9 cellular contexts compared by ENCODE assay signal in genomic region chr20:35697696-35698297, GRCh38. TPM values are rescaled to one million over a fixed set of nuclear protein-coding genes. Genes with fewer than 3 reads are reported as not detected.
DNase-seq lines count a peak whose midpoint lies in the region; ATAC-seq lines count a peak whose summit lies in the region.
"Had no signal": no experiment of that assay in that cellular context is flagged by ENCODE, and none has a peak within 500 bp of the region (broad histone marks: within the 10 kb centered on the region; RNA-seq: fewer than 3 reads in every experiment).

No MANE protein-coding gene starts in this region.

- no peak for DNase-seq in activated CD4-positive, alpha-beta T cell treated with anti-CD3 and anti-CD28 coated beads, Interleukin-2, amount 10 ng/mL, durations not matched to agents 7 days and 5 days
- no peak for DNase-seq in activated CD4-positive, alpha-beta T cell treated with anti-CD3 and anti-CD28 coated beads for 48 hours
- peak; percentile 35 for DNase-seq in activated CD8-positive, alpha-beta memory T cell treated with anti-CD3 and anti-CD28 coated beads, Interleukin-2, amount 10 ng/mL, durations not matched to agents 7 days and 5 days
- DNase-seq in immature natural killer cell, result no peak
- no peak for DNase-seq in stimulated activated naive CD8-positive, alpha-beta T cell treated with anti-CD3 and anti-CD28 coated beads, Interleukin-15, amount 100 ng/mL, for 72 hours
- no peak for DNase-seq in OCI-M1 (lab: John Stamatoyannopoulos, UW)
- no peak for DNase-seq in NCI-H1694 treated with DMSO at 0.1 percent for 48 hours (lab: John Stamatoyannopoulos, UW)

- H3K4me1 Mint-ChIP-seq in activated CD4-positive, alpha-beta T cell treated with anti-CD3 and anti-CD28 coated beads, Interleukin-2, amount 10 ng/mL, durations not matched to agents 7 days and 5 days, result peaks cover 39% of the 10 kb centered on the region
- H3K4me1 Mint-ChIP-seq in activated CD8-positive, alpha-beta memory T cell treated with anti-CD3 and anti-CD28 coated beads, Interleukin-2, amount 10 ng/mL, durations not matched to agents 7 days and 5 days, result peaks cover 35% of the 10 kb centered on the region
- H3K4me1 Mint-ChIP-seq in immature natural killer cell, result peaks cover 35 to 50% of the 10 kb centered on the region in 2 donors
- H3K4me1 Mint-ChIP-seq in stimulated activated naive CD8-positive, alpha-beta T cell treated with anti-CD3 and anti-CD28 coated beads, Interleukin-15, amount 100 ng/mL, for 72 hours, result peaks cover 41% of the 10 kb centered on the region

- peak overlapping the region; percentile 85 for H3K27ac Mint-ChIP-seq in activated CD4-positive, alpha-beta T cell treated with anti-CD3 and anti-CD28 coated beads, Interleukin-2, amount 10 ng/mL, durations not matched to agents 7 days and 5 days
- peak overlapping the region; percentile 30 for H3K27ac Mint-ChIP-seq in activated CD8-positive, alpha-beta memory T cell treated with anti-CD3 and anti-CD28 coated beads, Interleukin-2, amount 10 ng/mL, durations not matched to agents 7 days and 5 days
- peak overlapping the region; percentile 92 to 97 (median 92) for H3K27ac Mint-ChIP-seq in immature natural killer cell
- no peak overlapping the region for H3K27ac Mint-ChIP-seq in stimulated activated naive CD8-positive, alpha-beta T cell treated with anti-CD3 and anti-CD28 coated beads, Interleukin-15, amount 100 ng/mL, for 72 hours

- ATAC-seq in activated CD8-positive, alpha-beta memory T cell treated with anti-CD3 and anti-CD28 coated beads, Interleukin-2, amount 10 ng/mL, durations not matched to agents 7 days and 5 days, result no peak
- no peak for ATAC-seq in stimulated activated naive CD8-positive, alpha-beta T cell treated with anti-CD3 and anti-CD28 coated beads, Interleukin-15, amount 100 ng/mL, for 72 hours
- no peak for ATAC-seq in GM21447 (IDR thresholded peaks at IDR 0.05; ENCODE audit: unreplicated experiment)
- ATAC-seq: esophagus mucosa had no signal

- POLR2A ChIA-PET in activated CD4-positive, alpha-beta T cell treated with anti-CD3 and anti-CD28 coated beads, Interleukin-2, amount 10 ng/mL, durations not matched to agents 7 days and 5 days (lab: Charles Lee), result interaction anchor here (0.6 kb wide), 1 partner anchor 77 kb away, joined by 3 read pairs; no protein-coding TSS in a partner anchor

- peak overlapping the region; percentile 83 for H3K4me3 Mint-ChIP-seq in activated CD4-positive, alpha-beta T cell treated with anti-CD3 and anti-CD28 coated beads, Interleukin-2, amount 10 ng/mL, durations not matched to agents 7 days and 5 days
- H3K4me3 Mint-ChIP-seq in activated CD8-positive, alpha-beta memory T cell treated with anti-CD3 and anti-CD28 coated beads, Interleukin-2, amount 10 ng/mL, durations not matched to agents 7 days and 5 days, result peak overlapping the region; percentile 90
- H3K4me3 Mint-ChIP-seq in immature natural killer cell, result peak overlapping the region; percentile 89 to 97 (median 92)
- H3K4me3 Mint-ChIP-seq in stimulated activated naive CD8-positive, alpha-beta T cell treated with anti-CD3 and anti-CD28 coated beads, Interleukin-15, amount 100 ng/mL, for 72 hours, result peak overlapping the region; percentile 92 to 98

- no peaks in the 10 kb centered on the region for H3K9me3 Mint-ChIP-seq in activated CD4-positive, alpha-beta T cell treated with anti-CD3 and anti-CD28 coated beads, Interleukin-2, amount 10 ng/mL, durations not matched to agents 7 days and 5 days
- H3K9me3 Mint-ChIP-seq in activated CD8-positive, alpha-beta memory T cell treated with anti-CD3 and anti-CD28 coated beads, Interleukin-2, amount 10 ng/mL, durations not matched to agents 7 days and 5 days (ENCODE audit: low read depth), result no peaks in the 10 kb centered on the region
- no peaks in the 10 kb centered on the region for H3K9me3 Mint-ChIP-seq in immature natural killer cell
- no peaks in the 10 kb centered on the region for H3K9me3 Mint-ChIP-seq in stimulated activated naive CD8-positive, alpha-beta T cell treated with anti-CD3 and anti-CD28 coated beads, Interleukin-15, amount 100 ng/mL, for 72 hours

- CTCF ChIA-PET in activated CD4-positive, alpha-beta T cell treated with anti-CD3 and anti-CD28 coated beads, Interleukin-2, amount 10 ng/mL, durations not matched to agents 7 days and 5 days (lab: Charles Lee), result interaction anchor here (0.6 to 1.0 kb wide), 2 partner anchors 45 to 207 kb away, joined by 3 to 4 read pairs; partner anchors contain the start of gene RBM39
- CTCF ChIA-PET in activated CD8-positive, alpha-beta memory T cell treated with anti-CD3 and anti-CD28 coated beads, Interleukin-2, amount 10 ng/mL, durations not matched to agents 7 days and 5 days (lab: Charles Lee), result interaction anchor here (1.6 to 1.9 kb wide), 2 partner anchors 22 to 26 kb away, joined by 3 to 7 read pairs; no protein-coding TSS in a partner anchor

- no peaks in the 10 kb centered on the region for H3K27me3 Mint-ChIP-seq in activated CD4-positive, alpha-beta T cell treated with anti-CD3 and anti-CD28 coated beads, Interleukin-2, amount 10 ng/mL, durations not matched to agents 7 days and 5 days
- no peaks in the 10 kb centered on the region for H3K27me3 Mint-ChIP-seq in activated CD8-positive, alpha-beta memory T cell treated with anti-CD3 and anti-CD28 coated beads, Interleukin-2, amount 10 ng/mL, durations not matched to agents 7 days and 5 days
- H3K27me3 Mint-ChIP-seq in immature natural killer cell (ENCODE audit: low read depth in 3 of 3), result peaks cover 14 to 40% (median 33%) of the 10 kb centered on the region in 3 donors
- H3K27me3 Mint-ChIP-seq in stimulated activated naive CD8-positive, alpha-beta T cell treated with anti-CD3 and anti-CD28 coated beads, Interleukin-15, amount 100 ng/mL, for 72 hours, result no peaks in the 10 kb centered on the region

- peaks cover 31% of the 10 kb centered on the region for H3K36me3 Mint-ChIP-seq in activated CD4-positive, alpha-beta T cell treated with anti-CD3 and anti-CD28 coated beads, Interleukin-2, amount 10 ng/mL, durations not matched to agents 7 days and 5 days (ENCODE audit: low read depth)
- peaks cover 22% of the 10 kb centered on the region for H3K36me3 Mint-ChIP-seq in activated CD8-positive, alpha-beta memory T cell treated with anti-CD3 and anti-CD28 coated beads, Interleukin-2, amount 10 ng/mL, durations not matched to agents 7 days and 5 days
- peaks cover 4 to 18% (median 11%) of the 10 kb centered on the region in 3 donors for H3K36me3 Mint-ChIP-seq in immature natural killer cell

RNA-seq across cellular contexts. Expression of gene NFS1, which starts 1.4 kb away (rescaled TPM):
- 10 to 100 TPM; 33.2 to 36.6 TPM for total RNA-seq in activated CD4-positive, alpha-beta T cell treated with anti-CD3 and anti-CD28 coated beads, Interleukin-2, amount 10 ng/mL, durations not matched to agents 7 days and 5 days
- 10 to 100 TPM; 34.6 to 35.1 TPM for total RNA-seq in activated CD8-positive, alpha-beta memory T cell treated with anti-CD3 and anti-CD28 coated beads, Interleukin-2, amount 10 ng/mL, durations not matched to agents 7 days and 5 days
- polyA plus RNA-seq in immature natural killer cell, result 10 to 100 TPM in 2 of 3 donors, 1 to 10 TPM in 1; 8.1 to 21.3 (median 20.0) TPM

RNA-seq across cellular contexts. Expression of gene ROMO1, which starts 1.4 kb away (rescaled TPM):
- 100 to 1,000 TPM in 1 of 2 experiments, 10 to 100 TPM in 1; 55.0 to 103 TPM for total RNA-seq in activated CD4-positive, alpha-beta T cell treated with anti-CD3 and anti-CD28 coated beads, Interleukin-2, amount 10 ng/mL, durations not matched to agents 7 days and 5 days
- 100 to 1,000 TPM; 115 to 122 TPM for total RNA-seq in activated CD8-positive, alpha-beta memory T cell treated with anti-CD3 and anti-CD28 coated beads, Interleukin-2, amount 10 ng/mL, durations not matched to agents 7 days and 5 days
- 100 to 1,000 TPM; 298 to 612 (median 340) TPM for polyA plus RNA-seq in immature natural killer cell

RNA-seq across cellular contexts. Expression of gene CPNE1, which starts 33.1 kb away (rescaled TPM):
- total RNA-seq in activated CD4-positive, alpha-beta T cell treated with anti-CD3 and anti-CD28 coated beads, Interleukin-2, amount 10 ng/mL, durations not matched to agents 7 days and 5 days, result 100 to 1,000 TPM; 252 to 256 TPM
- total RNA-seq in activated CD8-positive, alpha-beta memory T cell treated with anti-CD3 and anti-CD28 coated beads, Interleukin-2, amount 10 ng/mL, durations not matched to agents 7 days and 5 days, result 100 to 1,000 TPM; 277 to 286 TPM
- polyA plus RNA-seq in immature natural killer cell, result 100 to 1,000 TPM; 445 to 490 (median 454) TPM

RNA-seq across cellular contexts. Expression of gene RBM12, which starts 33.1 kb away (rescaled TPM):
- total RNA-seq in activated CD4-positive, alpha-beta T cell treated with anti-CD3 and anti-CD28 coated beads, Interleukin-2, amount 10 ng/mL, durations not matched to agents 7 days and 5 days, result 100 to 1,000 TPM; 121 to 127 TPM
- 100 to 1,000 TPM; 101 to 137 TPM for total RNA-seq in activated CD8-positive, alpha-beta memory T cell treated with anti-CD3 and anti-CD28 coated beads, Interleukin-2, amount 10 ng/mL, durations not matched to agents 7 days and 5 days
- 10 to 100 TPM; 14.7 to 32.9 (median 18.7) TPM for polyA plus RNA-seq in immature natural killer cell

RNA-seq across cellular contexts. Expression of gene RBM39, which starts 44.3 kb away (rescaled TPM):
- total RNA-seq in activated CD4-positive, alpha-beta T cell treated with anti-CD3 and anti-CD28 coated beads, Interleukin-2, amount 10 ng/mL, durations not matched to agents 7 days and 5 days, result 100 to 1,000 TPM; 374 to 396 TPM
- 100 to 1,000 TPM; 357 to 360 TPM for total RNA-seq in activated CD8-positive, alpha-beta memory T cell treated with anti-CD3 and anti-CD28 coated beads, Interleukin-2, amount 10 ng/mL, durations not matched to agents 7 days and 5 days
- 100 to 1,000 TPM; 120 to 203 (median 142) TPM for polyA plus RNA-seq in immature natural killer cell

Comparison
In these comparisons a context has a peak if more than half of its experiments do, and no peak if none do; other contexts are left out.
1. H3K27ac Mint-ChIP-seq: peak in activated CD4-positive, alpha-beta T cell treated with anti-CD3 and anti-CD28 coated beads, Interleukin-2, amount 10 ng/mL, durations not matched to agents 7 days and 5 days (single experiment), activated CD8-positive, alpha-beta memory T cell treated with anti-CD3 and anti-CD28 coated beads, Interleukin-2, amount 10 ng/mL, durations not matched to agents 7 days and 5 days (single experiment) and immature natural killer cell (6 of 6); none in stimulated activated naive CD8-positive, alpha-beta T cell treated with anti-CD3 and anti-CD28 coated beads, Interleukin-15, amount 100 ng/mL, for 72 hours (0 of 2).
2. Peak in every context shown above with its lines, with median percentiles within 50 percentile points of each other: H3K4me3 Mint-ChIP-seq.